ENCODE assay signal across 9 cellular contexts in genomic region chr22:37518509-37519267, GRCh38. TPM values are rescaled to one million over a fixed set of nuclear protein-coding genes. Genes with fewer than 3 reads are reported as not detected.
DNase-seq lines count a peak whose midpoint lies in the region; ATAC-seq and TF ChIP-seq lines count a peak whose summit lies in the region.
"Had no signal": no experiment of that assay in that cellular context is flagged by ENCODE, and none has a peak within 500 bp of the region (broad histone marks: within the 10 kb centered on the region; RNA-seq: fewer than 3 reads in every experiment).

No MANE protein-coding gene starts in this region.

- peak; percentile 46 to 56 for ATAC-seq in activated T-cell treated with anti-CD3 and anti-CD28 coated beads, Interleukin-2, amount 50 U/mL, for 72 hours (replicated peaks in 1 of 2)
- peak; percentile 21 for ATAC-seq in memory B cell (ENCODE audit: low read depth)
- ATAC-seq in GM21526 (IDR thresholded peaks at IDR 0.05; ENCODE audit: low FRiP score, unreplicated experiment) = no peak

- H3K36me3 ChIP-seq in urinary bladder (ENCODE audit: insufficient read depth) = no peaks in the 10 kb centered on the region

- DNase-seq in activated T-cell treated with anti-CD3 and anti-CD28 coated beads, Interleukin-2, amount 50 U/mL, for 72 hours = peak; percentile 10 to 19
- no peak for DNase-seq in activated T-cell treated with anti-CD3 and anti-CD28 coated beads, Interleukin-2, amount 50 U/mL, for 48 hours
- DNase-seq in chondrocyte (ENCODE audit: low spot score) (no peak), memory B cell (ENCODE audit: low spot score in 2 of 2) (no peak), glomerular visceral epithelial cell (ENCODE audit: extremely low spot score) (no peak), NCI-H524 treated with DMSO at 0.1 percent for 48 hours (lab: John Stamatoyannopoulos, UW) (no peak)
- DNase-seq: stimulated activated CD4-positive, alpha-beta T cell treated with anti-CD3 and anti-CD28 coated beads, Interleukin-4, amount 100 ng/mL, for 24 hours had no signal

- WGBS in urinary bladder = 16% methylated on average over 63 of the region's 63 CpGs

- H3K9me3 Mint-ChIP-seq in activated T-cell treated with anti-CD3 and anti-CD28 coated beads, Interleukin-2, amount 50 U/mL, for 72 hours = no peaks in the 10 kb centered on the region
- H3K9me3 Mint-ChIP-seq in chondrocyte (ENCODE audit: low read depth) = no peaks in the 10 kb centered on the region
- peaks cover 4% of the 10 kb centered on the region for H3K9me3 Mint-ChIP-seq in memory B cell

- H3K36me3 Mint-ChIP-seq in activated T-cell treated with anti-CD3 and anti-CD28 coated beads, Interleukin-2, amount 50 U/mL, for 72 hours (ENCODE audit: insufficient read depth in 2 of 2) = peaks cover 0 to 2% of the 10 kb centered on the region in 2 donors
- H3K36me3 Mint-ChIP-seq in chondrocyte (ENCODE audit: low read depth) (peaks cover 4% of the 10 kb centered on the region), memory B cell (peaks cover 2% of the 10 kb centered on the region)

- H3K27ac Mint-ChIP-seq in activated T-cell treated with anti-CD3 and anti-CD28 coated beads, Interleukin-2, amount 50 U/mL, for 72 hours = no peak overlapping the region
- H3K27ac Mint-ChIP-seq in chondrocyte (ENCODE audit: unreplicated experiment) = peak overlapping the region; percentile 38
- no peak overlapping the region for H3K27ac Mint-ChIP-seq in memory B cell

- no peak for TF ChIP-seq CTCF in chondrocyte (IDR thresholded peaks at IDR 0.05)

- H3K27me3 Mint-ChIP-seq in activated T-cell treated with anti-CD3 and anti-CD28 coated beads, Interleukin-2, amount 50 U/mL, for 72 hours (ENCODE audit: low read depth) = peaks cover 49% of the 10 kb centered on the region
- H3K27me3 Mint-ChIP-seq in chondrocyte (ENCODE audit: low read depth) (no peaks in the 10 kb centered on the region), memory B cell (peaks cover 25% of the 10 kb centered on the region)

- H3K4me3 ChIP-seq in urinary bladder (ENCODE audit: low read depth, low read length) = peak overlapping the region; percentile 60

- peak overlapping the region; percentile 74 to 80 for H3K4me3 Mint-ChIP-seq in activated T-cell treated with anti-CD3 and anti-CD28 coated beads, Interleukin-2, amount 50 U/mL, for 72 hours
- H3K4me3 Mint-ChIP-seq in chondrocyte (ENCODE audit: unreplicated experiment) = peak overlapping the region; percentile 78
- H3K4me3 Mint-ChIP-seq in memory B cell = peak overlapping the region; percentile 75

- H3K4me1 Mint-ChIP-seq in activated T-cell treated with anti-CD3 and anti-CD28 coated beads, Interleukin-2, amount 50 U/mL, for 72 hours (ENCODE audit: low read depth) = no peaks in the 10 kb centered on the region
- H3K4me1 Mint-ChIP-seq in chondrocyte (ENCODE audit: low read depth) (peaks cover 19% of the 10 kb centered on the region), memory B cell (no peaks in the 10 kb centered on the region)

- no peaks in the 10 kb centered on the region for H3K4me1 ChIP-seq in urinary bladder (ENCODE audit: insufficient read depth)

- H3K27ac ChIP-seq in urinary bladder (ENCODE audit: low read depth) = no peak overlapping the region

RNA-seq across cellular contexts. Expression of gene CARD10, which starts 0.5 kb away (rescaled TPM):
- total RNA-seq in activated T-cell treated with anti-CD3 and anti-CD28 coated beads, Interleukin-2, amount 50 U/mL, for 72 hours = under 1 TPM in 1 of 2 donors, not detected in 1; 0.25 TPM
- total RNA-seq in chondrocyte (7.0 to 14.2 TPM (median 13.5 TPM) in 3 replicates), urinary bladder (4.5 TPM)
- polyA plus RNA-seq in urinary bladder = 16.6 TPM

RNA-seq across cellular contexts. Expression of gene MFNG, which starts 32.5 kb away (rescaled TPM):
- total RNA-seq in activated T-cell treated with anti-CD3 and anti-CD28 coated beads, Interleukin-2, amount 50 U/mL, for 72 hours = 100 to 1,000 TPM in 1 of 2 donors, 10 to 100 TPM in 1; 94.0 to 116 TPM
- total RNA-seq in chondrocyte (1.1 to 2.1 TPM (median 1.2 TPM) in 3 replicates), urinary bladder (6.7 TPM)
- 24.8 TPM for polyA plus RNA-seq in urinary bladder

RNA-seq across cellular contexts. Expression of gene CDC42EP1, which starts 41.6 kb away (rescaled TPM):
- 1 to 10 TPM; 4.0 to 4.6 TPM for total RNA-seq in activated T-cell treated with anti-CD3 and anti-CD28 coated beads, Interleukin-2, amount 50 U/mL, for 72 hours
- total RNA-seq in chondrocyte = 155 to 167 TPM (median 156 TPM) in 3 replicates
- total RNA-seq in urinary bladder = 6.6 TPM
- polyA plus RNA-seq in urinary bladder = 34.5 TPM

Comparison
In these comparisons a context has a peak if more than half of its experiments do, and no peak if none do; other contexts are left out.
1. DNase-seq: peak in activated T-cell treated with anti-CD3 and anti-CD28 coated beads, Interleukin-2, amount 50 U/mL, for 72 hours (2 of 2); none in activated T-cell treated with anti-CD3 and anti-CD28 coated beads, Interleukin-2, amount 50 U/mL, for 48 hours (0 of 2), chondrocyte (single experiment), memory B cell (0 of 2), glomerular visceral epithelial cell (single experiment) and NCI-H524 treated with DMSO at 0.1 percent for 48 hours (single experiment).
2. RNA of gene MFNG, which starts 32.5 kb away (total RNA-seq): 94.0 to 116 TPM in activated T-cell treated with anti-CD3 and anti-CD28 coated beads, Interleukin-2, amount 50 U/mL, for 72 hours; 6.7 TPM in urinary bladder (single experiment) and 1.1 to 2.1 TPM in chondrocyte; every median in the first group is over 10 times any median in the second.
3. RNA of gene CDC42EP1, which starts 41.6 kb away (total RNA-seq): 155 to 167 TPM in chondrocyte; 6.6 TPM in urinary bladder (single experiment) and 4.0 to 4.6 TPM in activated T-cell treated with anti-CD3 and anti-CD28 coated beads, Interleukin-2, amount 50 U/mL, for 72 hours; every median in the first group is over 10 times any median in the second.
4. Peak in every context shown above with its lines, with median percentiles within 50 percentile points of each other: H3K4me3 Mint-ChIP-seq.